Comparison of ENCODE assay signal across 8 cellular contexts in genomic region chr3:58630081-58630709, GRCh38. TPM values are rescaled to one million over a fixed set of nuclear protein-coding genes. Genes with fewer than 3 reads are reported as not detected.
A peak's percentile ranks its signal among the peaks of the same experiment; 100 is the strongest.
DNase-seq lines count a peak whose midpoint lies in the region; ATAC-seq lines count a peak whose summit lies in the region.

No MANE protein-coding gene starts in this region.

- H3K27me3 Mint-ChIP-seq in activated CD4-positive, alpha-beta memory T cell treated with anti-CD3 and anti-CD28 coated beads for 36 hours: peaks cover 6% of the 10 kb centered on the region
- H3K27me3 Mint-ChIP-seq in memory B cell: peaks cover 12% of the 10 kb centered on the region

- ATAC-seq in GM18868 (IDR thresholded peaks at IDR 0.05; ENCODE audit: unreplicated experiment) (peak; percentile 56), memory B cell (ENCODE audit: low read depth) (peak; percentile 64)

- H3K4me3 Mint-ChIP-seq in activated CD4-positive, alpha-beta memory T cell treated with anti-CD3 and anti-CD28 coated beads for 36 hours: no peak overlapping the region
- H3K4me3 Mint-ChIP-seq in memory B cell: no peak overlapping the region

- H3K36me3 ChIP-seq in effector memory CD4-positive, alpha-beta T cell (ENCODE audit: control insufficient read depth, insufficient read depth, low read length): no peaks in the 10 kb centered on the region

- H3K4me1 Mint-ChIP-seq in activated CD4-positive, alpha-beta memory T cell treated with anti-CD3 and anti-CD28 coated beads for 36 hours (ENCODE audit: low read depth): no peaks in the 10 kb centered on the region
- no peaks in the 10 kb centered on the region for H3K4me1 Mint-ChIP-seq in memory B cell

- peak; percentile 67 for DNase-seq in AG08396 (ENCODE audit: low spot score)
- DNase-seq in NCI-H2227 treated with DMSO at 0.1 percent for 48 hours (lab: John Stamatoyannopoulos, UW): peak; percentile 12
- DNase-seq in activated CD4-positive, alpha-beta memory T cell treated with anti-CD3 and anti-CD28 coated beads for 36 hours: peak; percentile 72
- DNase-seq in effector memory CD4-positive, alpha-beta T cell: peak; percentile 11 to 37 (median 12)
- peak; percentile 69 to 78 for DNase-seq in memory B cell (ENCODE audit: low spot score in 2 of 2)
- DNase-seq in stimulated activated CD8-positive, alpha-beta memory T cell treated with anti-CD3 and anti-CD28 coated beads, Interleukin-2, amount 100 ng/mL, for 1 hour (ENCODE audit: low read depth in 2 of 2): peak; percentile 21 to 24
- DNase-seq in DMS153 treated with DMSO at 0.1 percent for 48 hours (lab: John Stamatoyannopoulos, UW; ENCODE audit: unreplicated experiment): no peak

- no peaks in the 10 kb centered on the region for H3K9me3 ChIP-seq in effector memory CD4-positive, alpha-beta T cell (ENCODE audit: control insufficient read depth, low read length)

- intact Hi-C loops in activated CD4-positive, alpha-beta memory T cell treated with anti-CD3 and anti-CD28 coated beads for 36 hours (cut with micrococcal nuclease): loop anchor here (1.0 to 5.0 kb wide), 4 partner anchors 62 to 323 kb away; partner anchors contain the start of genes HTD2 and RPP14

- no peak overlapping the region for H3K4me3 ChIP-seq in effector memory CD4-positive, alpha-beta T cell (ENCODE audit: insufficient read depth, low read depth, low read length, poor library complexity, severe bottlenecking)

- no peaks in the 10 kb centered on the region for H3K27me3 ChIP-seq in effector memory CD4-positive, alpha-beta T cell (replicated peaks; ENCODE audit: control insufficient read depth, insufficient read depth, low read length, poor library complexity, severe bottlenecking)

- H3K27ac Mint-ChIP-seq in activated CD4-positive, alpha-beta memory T cell treated with anti-CD3 and anti-CD28 coated beads for 36 hours: no peak overlapping the region
- H3K27ac Mint-ChIP-seq in memory B cell: no peak overlapping the region

- no peaks in the 10 kb centered on the region for H3K36me3 Mint-ChIP-seq in activated CD4-positive, alpha-beta memory T cell treated with anti-CD3 and anti-CD28 coated beads for 36 hours
- H3K36me3 Mint-ChIP-seq in memory B cell: no peaks in the 10 kb centered on the region

- POLR2A ChIA-PET in activated CD4-positive, alpha-beta memory T cell treated with anti-CD3 and anti-CD28 coated beads for 36 hours (lab: Charles Lee): no interaction called here

- peaks cover 3% of the 10 kb centered on the region for H3K4me1 ChIP-seq in effector memory CD4-positive, alpha-beta T cell (ENCODE audit: control insufficient read depth, insufficient read depth, low read length, poor library complexity, severe bottlenecking)

- no peaks in the 10 kb centered on the region for H3K9me3 Mint-ChIP-seq in activated CD4-positive, alpha-beta memory T cell treated with anti-CD3 and anti-CD28 coated beads for 36 hours
- no peaks in the 10 kb centered on the region for H3K9me3 Mint-ChIP-seq in memory B cell

- CTCF ChIA-PET in activated CD4-positive, alpha-beta memory T cell treated with anti-CD3 and anti-CD28 coated beads for 36 hours (lab: Charles Lee): interaction anchor here (0.6 to 11.9 kb wide), 32 partner anchors 9 to 1353 kb away, joined by 3 to 223 read pairs (median 4); partner anchors contain the start of genes HTD2, KCTD6 and RPP14

- no peak overlapping the region for H3K27ac ChIP-seq in effector memory CD4-positive, alpha-beta T cell (ENCODE audit: insufficient read depth, low read length, poor library complexity, severe bottlenecking)

RNA-seq across cellular contexts. Expression of gene FAM3D, which starts 36.4 kb away (rescaled TPM):
- not detected for total RNA-seq in activated CD4-positive, alpha-beta memory T cell treated with anti-CD3 and anti-CD28 coated beads for 36 hours

RNA-seq across cellular contexts. Expression of gene FAM107A, which starts 53.0 kb away (rescaled TPM):
- not detected for total RNA-seq in activated CD4-positive, alpha-beta memory T cell treated with anti-CD3 and anti-CD28 coated beads for 36 hours
